ENCODE assay signal across 11 cellular contexts in the genomic region with DNA sequence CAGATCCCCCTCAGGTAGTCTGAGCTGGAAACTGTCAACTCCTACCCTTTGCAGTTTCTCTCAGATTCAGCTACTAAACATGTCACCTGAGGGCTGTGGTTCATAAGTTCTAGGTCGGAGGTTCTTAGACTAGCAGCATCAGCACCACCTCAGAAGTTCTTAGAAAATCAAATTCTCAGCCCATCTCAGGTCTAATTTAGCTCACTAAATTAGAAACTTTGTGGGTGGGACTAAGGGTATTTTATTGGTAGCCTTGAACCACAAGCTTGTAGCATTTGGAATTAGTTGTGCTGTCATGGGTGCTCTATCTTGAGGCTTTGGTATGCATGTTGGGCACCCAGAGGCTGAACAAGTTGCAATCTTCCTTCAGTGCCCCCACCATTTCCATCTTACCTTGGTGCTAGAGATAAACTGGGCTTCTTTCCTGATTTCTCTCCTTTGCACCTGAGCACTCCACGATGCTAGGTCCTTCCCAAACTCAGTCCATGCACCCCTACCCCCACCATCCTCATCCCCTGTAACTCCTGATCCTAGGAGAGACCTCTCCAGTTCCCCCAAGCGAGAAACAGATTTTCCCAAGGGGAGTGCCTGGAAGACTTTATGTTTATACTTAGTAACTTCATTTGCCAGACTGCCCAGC. TPM values are rescaled to one million over a fixed set of nuclear protein-coding genes. Genes with fewer than 3 reads are reported as not detected.
DNase-seq lines count a peak whose midpoint lies in the region; ATAC-seq and TF ChIP-seq lines count a peak whose summit lies in the region.
"Had no signal": no experiment of that assay in that cellular context is flagged by ENCODE, and none has a peak within 500 bp of the region (broad histone marks: within the 10 kb centered on the region; RNA-seq: fewer than 3 reads in every experiment).

No MANE protein-coding gene starts in this region.

- peaks cover 5% of the 10 kb centered on the region for H3K27me3 Mint-ChIP-seq in activated CD4-positive, alpha-beta memory T cell treated with anti-CD3 and anti-CD28 coated beads, Interleukin-2, amount 10 ng/mL, durations not matched to agents 7 days and 5 days
- peaks cover 0 to 1% (median 0%) of the 10 kb centered on the region in 3 donors for H3K27me3 Mint-ChIP-seq in immature natural killer cell (ENCODE audit: low read depth in 3 of 3)

- no peaks in the 10 kb centered on the region for H3K4me1 ChIP-seq in body of pancreas

- intact Hi-C loops in body of pancreas (cut with DNase I) = no loop called here

- no peaks in the 10 kb centered on the region for H3K36me3 Mint-ChIP-seq in activated CD4-positive, alpha-beta memory T cell treated with anti-CD3 and anti-CD28 coated beads, Interleukin-2, amount 10 ng/mL, durations not matched to agents 7 days and 5 days (ENCODE audit: low read depth)
- no peaks in the 10 kb centered on the region for H3K36me3 Mint-ChIP-seq in immature natural killer cell

- ATAC-seq in HG02759 (IDR thresholded peaks at IDR 0.05; ENCODE audit: unreplicated experiment) = no peak
- no peak for ATAC-seq in body of pancreas
- no peak for ATAC-seq in GM21528 (IDR thresholded peaks at IDR 0.05; ENCODE audit: low FRiP score, unreplicated experiment)
- ATAC-seq in GM19452 (IDR thresholded peaks at IDR 0.05; ENCODE audit: unreplicated experiment) = no peak

- POLR2A ChIA-PET in activated CD4-positive, alpha-beta memory T cell treated with anti-CD3 and anti-CD28 coated beads, Interleukin-2, amount 10 ng/mL, durations not matched to agents 7 days and 5 days (lab: Charles Lee) = interaction anchor here (0.7 to 13.2 kb wide), 24 partner anchors 12 to 396 kb away, joined by 3 to 391 read pairs (median 4); a partner anchor contains a TSS

- TF ChIP-seq POLR2A in body of pancreas (IDR thresholded peaks at IDR 0.05) = no peak

- no peaks in the 10 kb centered on the region for H3K27me3 ChIP-seq in body of pancreas

- TF ChIP-seq CTCF in body of pancreas (IDR thresholded peaks at IDR 0.05) = no peak

- H3K4me3 Mint-ChIP-seq in activated CD4-positive, alpha-beta memory T cell treated with anti-CD3 and anti-CD28 coated beads, Interleukin-2, amount 10 ng/mL, durations not matched to agents 7 days and 5 days = peak overlapping the region; percentile 22
- H3K4me3 Mint-ChIP-seq in immature natural killer cell = peak overlapping the region; percentile 33 to 69 (median 44)

- peak; percentile 22 for DNase-seq in stimulated activated CD4-positive, alpha-beta T cell treated with anti-CD3 and anti-CD28 coated beads, Interleukin-1b, Interleukin-23, amount 100 ng/mL, for 48 hours
- no peak for DNase-seq in stimulated activated CD4-positive, alpha-beta T cell treated with anti-CD3 and anti-CD28 coated beads, Interleukin-4, amount 100 ng/mL, for 1 hour
- DNase-seq in activated CD4-positive, alpha-beta memory T cell treated with anti-CD3 and anti-CD28 coated beads, Interleukin-2, amount 10 ng/mL, durations not matched to agents 7 days and 5 days = peak; percentile 44
- DNase-seq in immature natural killer cell = no peak
- no peak for DNase-seq in body of pancreas
- DNase-seq: activated effector memory CD4-positive, alpha-beta T cell treated with Interleukin-2 at 50 U/mL for 16 hours; cortex of kidney; NCI-H2081 treated with DMSO at 0.1 percent for 48 hours had no signal

- no peak overlapping the region for H3K27ac ChIP-seq in body of pancreas

- 36 to 56% methylated on average over 3 of the region's 3 CpGs for WGBS in body of pancreas, 2 donors

- no peak overlapping the region for H3K4me3 ChIP-seq in body of pancreas

- no peaks in the 10 kb centered on the region for H3K9me3 Mint-ChIP-seq in activated CD4-positive, alpha-beta memory T cell treated with anti-CD3 and anti-CD28 coated beads, Interleukin-2, amount 10 ng/mL, durations not matched to agents 7 days and 5 days
- no peaks in the 10 kb centered on the region for H3K9me3 Mint-ChIP-seq in immature natural killer cell

- no peaks in the 10 kb centered on the region for H3K9me3 ChIP-seq in body of pancreas

- peaks cover 79% of the 10 kb centered on the region for H3K4me1 Mint-ChIP-seq in activated CD4-positive, alpha-beta memory T cell treated with anti-CD3 and anti-CD28 coated beads, Interleukin-2, amount 10 ng/mL, durations not matched to agents 7 days and 5 days
- H3K4me1 Mint-ChIP-seq in immature natural killer cell = peaks cover 56 to 75% of the 10 kb centered on the region in 2 donors

- no peaks in the 10 kb centered on the region for H3K36me3 ChIP-seq in body of pancreas (replicated peaks in 1 of 2; ENCODE audit: insufficient read depth in 1 of 2, low read depth in 2 of 2)

- peak overlapping the region; percentile 74 for H3K27ac Mint-ChIP-seq in activated CD4-positive, alpha-beta memory T cell treated with anti-CD3 and anti-CD28 coated beads, Interleukin-2, amount 10 ng/mL, durations not matched to agents 7 days and 5 days
- peak overlapping the region; percentile 25 to 77 (median 36) for H3K27ac Mint-ChIP-seq in immature natural killer cell

- CTCF ChIA-PET in activated CD4-positive, alpha-beta memory T cell treated with anti-CD3 and anti-CD28 coated beads, Interleukin-2, amount 10 ng/mL, durations not matched to agents 7 days and 5 days (lab: Charles Lee) = interaction anchor here (0.7 to 13.6 kb wide), 26 partner anchors 11 to 377 kb away, joined by 3 to 244 read pairs (median 4); a partner anchor contains a TSS

RNA-seq across cellular contexts. Expression of a gene that starts 54.2 kb away (rescaled TPM):
- total RNA-seq in activated CD4-positive, alpha-beta memory T cell treated with anti-CD3 and anti-CD28 coated beads, Interleukin-2, amount 10 ng/mL, durations not matched to agents 7 days and 5 days = 100 to 1,000 TPM; 219 to 220 TPM
- 100 to 1,000 TPM in 2 of 3 donors, 10 to 100 TPM in 1; 99.8 to 142 (median 126) TPM for polyA plus RNA-seq in immature natural killer cell
- 10 to 100 TPM; 10.1 to 11.5 TPM for total RNA-seq in body of pancreas

Comparison
In these comparisons a context has a peak if more than half of its experiments do, and no peak if none do; other contexts are left out.
1. DNase-seq: peak in stimulated activated CD4-positive, alpha-beta T cell treated with anti-CD3 and anti-CD28 coated beads, Interleukin-1b, Interleukin-23, amount 100 ng/mL, for 48 hours (single experiment) and activated CD4-positive, alpha-beta memory T cell treated with anti-CD3 and anti-CD28 coated beads, Interleukin-2, amount 10 ng/mL, durations not matched to agents 7 days and 5 days (single experiment); none in stimulated activated CD4-positive, alpha-beta T cell treated with anti-CD3 and anti-CD28 coated beads, Interleukin-4, amount 100 ng/mL, for 1 hour (single experiment), immature natural killer cell (0 of 3) and body of pancreas (0 of 4).
2. RNA of a gene that starts 54.2 kb away (total RNA-seq): 219 to 220 TPM in activated CD4-positive, alpha-beta memory T cell treated with anti-CD3 and anti-CD28 coated beads, Interleukin-2, amount 10 ng/mL, durations not matched to agents 7 days and 5 days; 10.1 to 11.5 TPM in body of pancreas; every median in the first group is over 10 times any median in the second.